Comparison of ENCODE assay signal across 18 cellular contexts in genomic region chr5:6649186-6649585, GRCh38. TPM values are rescaled to one million over a fixed set of nuclear protein-coding genes. Genes with fewer than 3 reads are reported as not detected.
DNase-seq lines count a peak whose midpoint lies in the region; ATAC-seq, FAIRE-seq and TF ChIP-seq lines count a peak whose summit lies in the region.
"Had no signal": no experiment of that assay in that cellular context is flagged by ENCODE, and none has a peak within 500 bp of the region (broad histone marks: within the 10 kb centered on the region; RNA-seq: fewer than 3 reads in every experiment).

No MANE protein-coding gene starts in this region.

- H3K9ac ChIP-seq in H1 (replicated peaks in 1 of 4; ENCODE audit: extremely low read depth in 1 of 4, low read depth in 3 of 4, low read length in 3 of 4) (no peak overlapping the region), neuronal stem cell (ENCODE audit: low read depth, low read length, poor library complexity) (no peak overlapping the region)

- H3K56ac ChIP-seq in H1 (replicated peaks; ENCODE audit: insufficient read length, low read depth, low read length): no peak overlapping the region

- 68% methylated on average over 8 of the region's 10 CpGs; no CpG with 5 or more reads in 1 of the 2 experiments for WGBS in H1 (ENCODE audit: extremely low coverage in 1 of 2, insufficient coverage in 1 of 2, insufficient read length in 1 of 2, insufficient replicate concordance in 2 of 2, low coverage in 1 of 2, low lambda C conversion rate in 2 of 2, missing lambda C conversion rate in 1 of 2), 2 experiments
- WGBS in neuronal stem cell (ENCODE audit: extremely low coverage in 2 of 2, insufficient read length in 2 of 2, insufficient replicate concordance in 1 of 2), 2 donors: no CpG with 5 or more reads among the region's 10 CpGs
- WGBS in gastroesophageal sphincter (ENCODE audit: low coverage in 1 of 2), 2 donors: no CpG with 5 or more reads among the region's 10 CpGs

- no peak for FAIRE-seq in H1 (lab: Jason Lieb, UNC)
- FAIRE-seq: GM18507 had no signal

- POLR2A ChIA-PET in H1 (lab: Charles Lee; ENCODE audit: partially characterized antibody): interaction anchor here (1.1 to 1.4 kb wide), 4 partner anchors 9 to 17 kb away, joined by 3 to 9 read pairs (median 4); partner anchors contain the start of gene NSUN2

- H3K4me2 ChIP-seq in H1 (ENCODE audit: insufficient read depth in 1 of 2, low read depth in 2 of 2, low read length in 2 of 2) (peak overlapping the region; percentile 37 to 41; a peak in 3 of 4 replicates), neuronal stem cell (ENCODE audit: insufficient read depth, low read length, poor library complexity, severe bottlenecking) (no peak overlapping the region)

- H2BK15ac ChIP-seq in H1 (ENCODE audit: low read length) (no peak overlapping the region), neuronal stem cell (ENCODE audit: low read length) (no peak overlapping the region)

- H3K23me2 ChIP-seq in H1 (ENCODE audit: low read depth, low read length): no peaks in the 10 kb centered on the region

- H3K27me3 ChIP-seq in H1 (replicated peaks in 1 of 4; ENCODE audit: control insufficient read depth in 3 of 4, extremely low read depth in 1 of 4, insufficient read depth in 3 of 4, low read length in 3 of 4) (no peaks in the 10 kb centered on the region), neuronal stem cell (ENCODE audit: control insufficient read depth in 3 of 3, insufficient read depth in 3 of 3, low read depth in 1 of 3, low read length in 3 of 3) (no peaks in the 10 kb centered on the region), gastroesophageal sphincter (no peaks in the 10 kb centered on the region)

- H2AFZ ChIP-seq in H1 (ENCODE audit: low read length) (no peak overlapping the region), neuronal stem cell (ENCODE audit: low read length) (no peak overlapping the region)

- 0 out of 2 replicates have a peak overlapping the region, but pooled peaks have one; percentile 30 for H2BK5ac ChIP-seq in H1 (ENCODE audit: low read depth, low read length)
- no peak overlapping the region for H2BK5ac ChIP-seq in neuronal stem cell (ENCODE audit: low read length)

- H3K79me1 ChIP-seq in H1 (ENCODE audit: low read depth, low read length): peaks cover 6% of the 10 kb centered on the region; the same call in 1 of the 2 replicates
- H3K79me1 ChIP-seq in neuronal stem cell (ENCODE audit: low read depth, low read length): peaks cover 2% of the 10 kb centered on the region

- H3K18ac ChIP-seq in H1 (ENCODE audit: extremely low read depth, low read length): no peak overlapping the region
- no peak overlapping the region for H3K18ac ChIP-seq in neuronal stem cell (ENCODE audit: low read length)

- H2BK12ac ChIP-seq in H1 (ENCODE audit: low read depth, low read length) (no peak overlapping the region), neuronal stem cell (ENCODE audit: low read length) (no peak overlapping the region)

- H3K4me1 ChIP-seq in H1 (replicated peaks in 1 of 4; ENCODE audit: control insufficient read depth in 3 of 4, insufficient read depth in 4 of 4, low read length in 3 of 4): peaks cover 0 to 8% (median 0%) of the 10 kb centered on the region in 4 experiments; a peak in 2 of 7 replicates
- H3K4me1 ChIP-seq in neuronal stem cell (ENCODE audit: control insufficient read depth in 2 of 2, insufficient read depth in 1 of 2, low read depth in 1 of 2, low read length in 2 of 2): no peaks in the 10 kb centered on the region
- H3K4me1 ChIP-seq in gastroesophageal sphincter: no peaks in the 10 kb centered on the region

- ATAC-seq in GM21381 (IDR thresholded peaks at IDR 0.05; ENCODE audit: unreplicated experiment) (no peak), gastroesophageal sphincter (no peak)
- ATAC-seq: PC-3, T-cell had no signal

- DNase-seq in DMS153 treated with DMSO at 0.1 percent for 48 hours (lab: John Stamatoyannopoulos, UW; ENCODE audit: unreplicated experiment) (peak; percentile 73), NB4 (ENCODE audit: low read depth) (peak; percentile 53), H1 (ENCODE audit: low read depth in 1 of 2, low spot score in 2 of 2) (peak in 1 of 2 experiments; percentile 25), neuronal stem cell (ENCODE audit: low spot score) (no peak), nucleus accumbens (lab: John Stamatoyannopoulos, UW) (no peak)
- DNase-seq: Karpas-422, MM.1S, NCI-H1105 treated with DMSO at 0.1 percent for 48 hours, NCI-H187 treated with DMSO at 0.1 percent for 48 hours, NCI-H2171, NCI-H524 treated with DMSO at 0.1 percent for 48 hours, PC-3, T-cell had no signal

- H2BK20ac ChIP-seq in H1 (ENCODE audit: low read length): no peak overlapping the region

- 0 out of 4 replicates have a peak, but pooled peaks of 1 of the 2 experiments have one; percentile 5 for TF ChIP-seq RAD21 in H1 (IDR thresholded peaks at IDR 0.05 in 1 of 2, conservative IDR thresholded peaks at IDR 0.05 in 1 of 2; ENCODE audit: low read depth in 2 of 2, low read length in 2 of 2)

- TF ChIP-seq EP300 in H1 (IDR thresholded peaks at IDR 0.05; ENCODE audit: borderline replicate concordance in 1 of 2, low read depth in 2 of 2, low read length in 2 of 2) (no peak), gastroesophageal sphincter (IDR thresholded peaks at IDR 0.05) (no peak)

- H4K8ac ChIP-seq in H1 (ENCODE audit: extremely low read depth, insufficient read depth, low read length) (no peak overlapping the region; the same call in 1 of the 2 replicates), neuronal stem cell (ENCODE audit: low read depth, low read length) (no peak overlapping the region)

- H3K23ac ChIP-seq in H1 (ENCODE audit: insufficient read length): no peak overlapping the region
- H3K23ac ChIP-seq in neuronal stem cell (ENCODE audit: low read depth, low read length, poor library complexity): no peak overlapping the region

- peaks cover 0 to 3% of the 10 kb centered on the region in 2 experiments for H4K20me1 ChIP-seq in H1 (replicated peaks in 1 of 2; ENCODE audit: control insufficient read depth in 1 of 2, insufficient read depth in 2 of 2, low read length in 2 of 2)

- CTCF ChIA-PET in H1 (lab: Charles Lee; ENCODE audit: partially characterized antibody): interaction anchor here (1.3 kb wide), 2 partner anchors 12 to 35 kb away, joined by 3 to 6 read pairs; no protein-coding TSS in a partner anchor

- no peak overlapping the region for H4K5ac ChIP-seq in H1 (ENCODE audit: insufficient read length, low read depth, low read length)

- H3K79me2 ChIP-seq in H1 (ENCODE audit: control insufficient read depth in 1 of 2, insufficient read depth in 2 of 2, low read length in 2 of 2): peaks cover 0 to 15% of the 10 kb centered on the region in 2 experiments; a peak in 2 of 4 replicates

- TF ChIP-seq CTCF in NB4 (IDR thresholded peaks at IDR 0.05; ENCODE audit: low read depth, low read length) (no peak), H1 (IDR thresholded peaks at IDR 0.05; ENCODE audit: control extremely low read depth in 1 of 3, insufficient read depth in 1 of 3, low read depth in 1 of 3, low read length in 3 of 3) (no peak), gastroesophageal sphincter (IDR thresholded peaks at IDR 0.05) (no peak)

- H3K9me3 ChIP-seq in H1 (ENCODE audit: insufficient read depth in 2 of 2, low read depth in 1 of 2, low read length in 1 of 2) (no peaks in the 10 kb centered on the region), neuronal stem cell (replicated peaks in 1 of 2; ENCODE audit: control insufficient read depth in 2 of 2, insufficient read depth in 1 of 2, low read depth in 1 of 2, low read length in 2 of 2) (peaks cover 0 to 1% of the 10 kb centered on the region in 2 donors), gastroesophageal sphincter (no peaks in the 10 kb centered on the region)

- H3K4me3 ChIP-seq in NB4 (ENCODE audit: low read depth, low read length) (no peak overlapping the region), H1 (ENCODE audit: extremely low read depth in 1 of 4, insufficient read depth in 2 of 4, low read depth in 3 of 4, low read length in 4 of 4) (no peak overlapping the region), neuronal stem cell (ENCODE audit: low read length in 2 of 2) (no peak overlapping the region), gastroesophageal sphincter (no peak overlapping the region)
- H3K4me3 ChIP-seq: SK-N-MC had no signal

- peak overlapping the region; percentile 90; the same call in 1 of the 2 replicates for H2AK5ac ChIP-seq in H1 (ENCODE audit: low read depth, low read length)
- no peak overlapping the region for H2AK5ac ChIP-seq in neuronal stem cell (ENCODE audit: low read depth, low read length)

- H3K36me3 ChIP-seq in H1 (ENCODE audit: control insufficient read depth in 2 of 4, insufficient read depth in 4 of 4, low read length in 3 of 4): peaks cover 0 to 5% (median 2%) of the 10 kb centered on the region in 4 experiments; a peak in 3 of 8 replicates
- H3K36me3 ChIP-seq in neuronal stem cell (replicated peaks in 1 of 2; ENCODE audit: control insufficient read depth in 2 of 2, insufficient read depth in 2 of 2, low read length in 2 of 2): peaks cover 3 to 20% of the 10 kb centered on the region in 2 donors
- peaks cover 0 to 21% of the 10 kb centered on the region in 2 donors for H3K36me3 ChIP-seq in gastroesophageal sphincter

- no peak overlapping the region for H3K4ac ChIP-seq in H1 (replicated peaks; ENCODE audit: insufficient read length, low read depth, low read length)
- H3K4ac ChIP-seq in neuronal stem cell (ENCODE audit: low read length): no peak overlapping the region

- H2BK120ac ChIP-seq in H1 (replicated peaks; ENCODE audit: low read depth, low read length) (no peak overlapping the region), neuronal stem cell (ENCODE audit: low read depth, low read length) (peak overlapping the region; percentile 8)

- no peak overlapping the region for H3K14ac ChIP-seq in H1 (ENCODE audit: insufficient read length)
- H3K14ac ChIP-seq in neuronal stem cell (ENCODE audit: low read length): no peak overlapping the region

- H3K27ac ChIP-seq in H1 (ENCODE audit: low read depth, low read length) (no peak overlapping the region), neuronal stem cell (replicated peaks; ENCODE audit: low read length) (no peak overlapping the region), gastroesophageal sphincter (no peak overlapping the region)
- H3K27ac ChIP-seq: HL-60, SK-N-MC had no signal

- no peak for TF ChIP-seq POLR2A in NB4 (IDR thresholded peaks at IDR 0.05; ENCODE audit: extremely low read depth, insufficient read length)
- no peak for TF ChIP-seq POLR2A in H1 (IDR thresholded peaks at IDR 0.05; ENCODE audit: control extremely low read depth in 1 of 2, low read depth in 2 of 2, low read length in 2 of 2)
- no peak for TF ChIP-seq POLR2A in gastroesophageal sphincter (IDR thresholded peaks at IDR 0.05)

- H4K91ac ChIP-seq in H1 (replicated peaks; ENCODE audit: insufficient read length, low read length): no peak overlapping the region
- no peak overlapping the region for H4K91ac ChIP-seq in neuronal stem cell (ENCODE audit: low read depth, low read length, poor library complexity)

RNA-seq across cellular contexts. Expression of gene SRD5A1, which starts 15.9 kb away (rescaled TPM):
- 36.7 and 42.4 TPM in 2 replicates for total RNA-seq in H1 (2021; fragmentation: NEBNext Ultra II Directional; extraction: Animal tissue kit (Norgen Biotek cat#: 25700))
- polyA plus RNA-seq in H1 (2011; rRNA removed): 34.7 and 63.2 TPM in 2 replicates
- polyA plus RNA-seq in H1 (2011; cell fraction: cytosol; rRNA removed): 36.1 TPM
- 38.1 TPM for polyA plus RNA-seq in H1 (2011; cell fraction: nucleus; rRNA removed)
- polyA plus RNA-seq in H1 (2012, experiment 1 of 2): 11.4 to 25.4 TPM (median 20.5 TPM) in 4 replicates
- polyA plus RNA-seq in H1 (2012, experiment 2 of 2): 14.8 TPM
- 13.8 TPM for polyA plus RNA-seq in H1 (2013, experiment 1 of 2)
- polyA plus RNA-seq in H1 (2013, experiment 2 of 2): 13.4 TPM
- polyA minus RNA-seq in H1 (2011; rRNA and poly(A)+ RNA removed): 16.2 and 25.7 TPM in 2 replicates
- polyA minus RNA-seq in H1 (2011; cell fraction: cytosol; rRNA and poly(A)+ RNA removed): 34.1 TPM
- 17.4 TPM for polyA minus RNA-seq in H1 (2011; cell fraction: nucleus; rRNA and poly(A)+ RNA removed)
- polyA plus RNA-seq in neuronal stem cell (2013, experiment 1 of 2): 10.9 TPM
- polyA plus RNA-seq in neuronal stem cell (2013, experiment 2 of 2): 10.5 TPM
- total RNA-seq in gastroesophageal sphincter: 1 to 10 TPM; 2.2 to 5.6 (median 3.4) TPM

RNA-seq across cellular contexts. Expression of gene NSUN2, which starts 16.3 kb away (rescaled TPM):
- 94.7 and 96.5 TPM in 2 replicates for total RNA-seq in H1 (2021; fragmentation: NEBNext Ultra II Directional; extraction: Animal tissue kit (Norgen Biotek cat#: 25700))
- polyA plus RNA-seq in H1 (2011; rRNA removed): 43.2 and 47.3 TPM in 2 replicates
- polyA plus RNA-seq in H1 (2011; cell fraction: cytosol; rRNA removed): 70.0 TPM
- polyA plus RNA-seq in H1 (2011; cell fraction: nucleus; rRNA removed): 71.3 TPM
- 67.4 to 93.5 TPM (median 80.4 TPM) in 4 replicates for polyA plus RNA-seq in H1 (2012, experiment 1 of 2)
- 8.8 TPM for polyA plus RNA-seq in H1 (2012, experiment 2 of 2)
- 50.2 TPM for polyA plus RNA-seq in H1 (2013, experiment 1 of 2)
- 50.1 TPM for polyA plus RNA-seq in H1 (2013, experiment 2 of 2)
- polyA minus RNA-seq in H1 (2011; rRNA and poly(A)+ RNA removed): 57.6 and 58.2 TPM in 2 replicates
- polyA minus RNA-seq in H1 (2011; cell fraction: cytosol; rRNA and poly(A)+ RNA removed): 47.3 TPM
- 63.4 TPM for polyA minus RNA-seq in H1 (2011; cell fraction: nucleus; rRNA and poly(A)+ RNA removed)
- polyA plus RNA-seq in neuronal stem cell (2013, experiment 1 of 2): 21.5 TPM
- polyA plus RNA-seq in neuronal stem cell (2013, experiment 2 of 2): 21.4 TPM
- 10 to 100 TPM; 34.0 to 50.3 (median 43.6) TPM for total RNA-seq in gastroesophageal sphincter

Comparison
In these comparisons a context has a peak if more than half of its experiments do, and no peak if none do; other contexts are left out.
1. DNase-seq: peak in DMS153 treated with DMSO at 0.1 percent for 48 hours (single experiment) and NB4 (single experiment); none in neuronal stem cell (single experiment) and nucleus accumbens (0 of 56).